Comparison of ENCODE assay signal across 8 cellular contexts in the genomic region with DNA sequence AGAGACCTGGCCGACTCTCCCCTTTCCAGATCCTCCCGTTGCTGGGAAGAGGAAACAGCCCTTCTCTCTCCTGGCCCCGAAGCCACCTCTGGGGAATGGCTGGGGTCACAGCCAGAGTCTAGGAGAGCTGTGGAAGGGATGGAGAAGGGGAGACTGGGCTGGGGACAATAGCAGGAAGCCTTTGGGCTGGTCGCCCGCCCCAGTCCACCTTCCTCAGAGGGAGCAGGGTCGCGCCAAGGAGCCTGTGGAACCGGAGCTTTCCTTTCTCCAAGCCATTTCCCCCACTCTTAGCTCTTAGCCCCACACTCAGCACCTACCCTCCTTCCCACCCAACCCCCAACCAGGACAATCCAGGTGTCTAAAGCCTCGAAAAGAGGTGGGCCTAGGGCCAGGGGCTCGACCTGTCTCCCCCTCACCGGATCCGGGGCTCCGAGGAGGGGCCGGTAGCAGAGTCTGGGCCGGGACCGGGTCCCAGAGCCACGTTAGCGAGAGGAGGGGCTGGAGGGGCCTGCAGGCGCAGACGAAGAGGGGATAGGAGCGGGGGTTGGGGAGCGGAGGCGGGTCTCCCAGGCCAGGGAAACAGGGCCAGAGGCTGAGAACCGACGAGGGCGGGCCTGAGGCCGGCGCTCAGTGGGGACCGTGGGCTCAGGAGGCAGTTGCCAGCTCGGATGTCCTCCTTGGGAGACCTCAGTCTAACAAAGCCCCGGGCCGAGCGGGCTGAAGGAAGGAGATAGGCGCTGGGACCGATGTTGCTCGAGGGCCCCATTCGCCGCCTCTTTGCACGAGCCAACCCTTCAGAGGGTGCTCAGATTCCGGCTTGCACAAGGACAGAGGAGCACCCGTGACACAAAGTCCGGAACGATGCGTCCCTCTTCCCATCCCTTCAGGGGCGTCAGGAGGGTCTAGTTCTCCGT. TPM values are rescaled to one million over a fixed set of nuclear protein-coding genes. Genes with fewer than 3 reads are reported as not detected.
DNase-seq lines count a peak whose midpoint lies in the region; ATAC-seq and TF ChIP-seq lines count a peak whose summit lies in the region.

No MANE protein-coding gene starts in this region.

- peak overlapping the region; percentile 90 for H3K4me3 Mint-ChIP-seq in activated CD4-positive, alpha-beta T cell treated with anti-CD3 and anti-CD28 coated beads, Interleukin-2, amount 10 ng/mL, durations not matched to agents 24 days and 14 days
- peak overlapping the region; percentile 90 for H3K4me3 Mint-ChIP-seq in activated T-helper 17 cell treated with anti-CD3 and anti-CD28 coated beads, Interleukin-2, amount 50 U/mL, for 72 hours

- peaks cover 13 to 58% (median 39%) of the 10 kb centered on the region in 12 donors for H3K4me1 ChIP-seq in heart left ventricle

- WGBS in heart left ventricle, 4 donors, result 3 to 7% (median 5%) methylated on average over 39 to 46 of the region's 46 CpGs

- intact Hi-C loops in activated CD4-positive, alpha-beta T cell treated with anti-CD3 and anti-CD28 coated beads, Interleukin-2, amount 10 ng/mL, durations not matched to agents 24 days and 14 days (cut with micrococcal nuclease), result loop anchor here (1.0 to 2.0 kb wide), 2 partner anchors 11 to 15 kb away; partner anchors contain the start of gene TNFAIP8L2
- intact Hi-C loops in heart left ventricle (cut with DNase I) (loop anchor here in 2 of 10 donors (2.0 to 10.0 kb wide), 3 partner anchors 19 to 138 kb away; partner anchors contain the start of genes LYSMD1 (in 1 of the 2), MINDY1 (in 1 of the 2) and PRUNE1 (in 1 of the 2)), posterior vena cava (cut with DNase I) (no loop called here)

- no peaks in the 10 kb centered on the region for H3K9me3 ChIP-seq in heart left ventricle

- TF ChIP-seq POLR2A in heart left ventricle (IDR thresholded peaks at IDR 0.05), result no peak

- peak; percentile 78 for DNase-seq in activated CD4-positive, alpha-beta T cell treated with anti-CD3 and anti-CD28 coated beads, Interleukin-2, amount 10 ng/mL, durations not matched to agents 24 days and 14 days
- DNase-seq in activated CD4-positive, alpha-beta T cell treated with anti-CD3 and anti-CD28 coated beads for 4 hours, result no peak
- DNase-seq in heart left ventricle (peak; percentile 55 to 75 (median 72)), posterior vena cava (ENCODE audit: low spot score) (peak; percentile 87), AG08395 (ENCODE audit: low spot score) (no peak), OCI-M2 (lab: John Stamatoyannopoulos, UW; ENCODE audit: unreplicated experiment) (no peak)

- H3K4me3 ChIP-seq in heart left ventricle, result peak overlapping the region; percentile 66 to 97 (median 84)

- peaks cover 0 to 5% (median 0%) of the 10 kb centered on the region in 9 donors for H3K27me3 ChIP-seq in heart left ventricle

- peaks cover 0 to 17% (median 3%) of the 10 kb centered on the region in 9 donors for H3K36me3 ChIP-seq in heart left ventricle

- peaks cover 14% of the 10 kb centered on the region for H3K4me1 Mint-ChIP-seq in activated CD4-positive, alpha-beta T cell treated with anti-CD3 and anti-CD28 coated beads, Interleukin-2, amount 10 ng/mL, durations not matched to agents 24 days and 14 days
- H3K4me1 Mint-ChIP-seq in activated T-helper 17 cell treated with anti-CD3 and anti-CD28 coated beads, Interleukin-2, amount 50 U/mL, for 72 hours, result peaks cover 11% of the 10 kb centered on the region

- H3K27ac ChIP-seq in heart left ventricle, result peak overlapping the region; percentile 79 to 92 (median 87)

- no peaks in the 10 kb centered on the region for H3K9me3 Mint-ChIP-seq in activated CD4-positive, alpha-beta T cell treated with anti-CD3 and anti-CD28 coated beads, Interleukin-2, amount 10 ng/mL, durations not matched to agents 24 days and 14 days
- no peaks in the 10 kb centered on the region for H3K9me3 Mint-ChIP-seq in activated T-helper 17 cell treated with anti-CD3 and anti-CD28 coated beads, Interleukin-2, amount 50 U/mL, for 72 hours

- peaks cover 18% of the 10 kb centered on the region for H3K27me3 Mint-ChIP-seq in activated CD4-positive, alpha-beta T cell treated with anti-CD3 and anti-CD28 coated beads, Interleukin-2, amount 10 ng/mL, durations not matched to agents 24 days and 14 days
- no peaks in the 10 kb centered on the region for H3K27me3 Mint-ChIP-seq in activated T-helper 17 cell treated with anti-CD3 and anti-CD28 coated beads, Interleukin-2, amount 50 U/mL, for 72 hours

- H3K36me3 Mint-ChIP-seq in activated CD4-positive, alpha-beta T cell treated with anti-CD3 and anti-CD28 coated beads, Interleukin-2, amount 10 ng/mL, durations not matched to agents 24 days and 14 days (ENCODE audit: low read depth), result no peaks in the 10 kb centered on the region
- no peaks in the 10 kb centered on the region for H3K36me3 Mint-ChIP-seq in activated T-helper 17 cell treated with anti-CD3 and anti-CD28 coated beads, Interleukin-2, amount 50 U/mL, for 72 hours (ENCODE audit: low read depth)

- no peak for TF ChIP-seq CTCF in heart left ventricle (IDR thresholded peaks at IDR 0.05)

- H3K27ac Mint-ChIP-seq in activated CD4-positive, alpha-beta T cell treated with anti-CD3 and anti-CD28 coated beads, Interleukin-2, amount 10 ng/mL, durations not matched to agents 24 days and 14 days, result no peak overlapping the region
- H3K27ac Mint-ChIP-seq in activated T-helper 17 cell treated with anti-CD3 and anti-CD28 coated beads, Interleukin-2, amount 50 U/mL, for 72 hours, result no peak overlapping the region

- ATAC-seq in activated T-helper 17 cell treated with anti-CD3 and anti-CD28 coated beads, Interleukin-2, amount 50 U/mL, for 72 hours (replicated peaks), result no peak
- peak; percentile 2 to 48 (median 8) for ATAC-seq in heart left ventricle
- ATAC-seq in GM18861 (IDR thresholded peaks at IDR 0.05; ENCODE audit: unreplicated experiment), result no peak

RNA-seq across cellular contexts. Expression of gene SEMA6C, which starts 1.0 kb away (rescaled TPM):
- total RNA-seq in activated CD4-positive, alpha-beta T cell treated with anti-CD3 and anti-CD28 coated beads, Interleukin-2, amount 10 ng/mL, durations not matched to agents 24 days and 14 days, result 2.3 and 2.5 TPM in 2 replicates
- 1 to 10 TPM; 5.4 to 6.3 TPM for total RNA-seq in activated T-helper 17 cell treated with anti-CD3 and anti-CD28 coated beads, Interleukin-2, amount 50 U/mL, for 72 hours
- total RNA-seq in heart left ventricle, result 10 to 100 TPM; 36.4 to 97.1 (median 50.8) TPM
- polyA plus RNA-seq in heart left ventricle, result 10 to 100 TPM; 16.4 to 85.0 TPM
- 10 to 100 TPM in 1 of 2 donors, 1 to 10 TPM in 1; 6.9 to 10.1 TPM for total RNA-seq in posterior vena cava

RNA-seq across cellular contexts. Expression of gene TNFAIP8L2, which starts 11.0 kb away (rescaled TPM):
- 29.4 and 32.5 TPM in 2 replicates for total RNA-seq in activated CD4-positive, alpha-beta T cell treated with anti-CD3 and anti-CD28 coated beads, Interleukin-2, amount 10 ng/mL, durations not matched to agents 24 days and 14 days
- 10 to 100 TPM; 12.0 to 22.9 TPM for total RNA-seq in activated T-helper 17 cell treated with anti-CD3 and anti-CD28 coated beads, Interleukin-2, amount 50 U/mL, for 72 hours
- total RNA-seq in heart left ventricle (1 to 10 TPM in 6 of 9 donors, under 1 TPM in 3; 0.49 to 7.9 (median 1.3) TPM), posterior vena cava (1 to 10 TPM; 3.0 to 4.2 TPM)
- 1 to 10 TPM; 1.6 to 2.0 TPM for polyA plus RNA-seq in heart left ventricle

RNA-seq across cellular contexts. Expression of gene LYSMD1, which starts 20.3 kb away (rescaled TPM):
- total RNA-seq in activated CD4-positive, alpha-beta T cell treated with anti-CD3 and anti-CD28 coated beads, Interleukin-2, amount 10 ng/mL, durations not matched to agents 24 days and 14 days, result 4.7 and 5.2 TPM in 2 replicates
- 10 to 100 TPM in 1 of 2 donors, 1 to 10 TPM in 1; 7.9 to 15.7 TPM for total RNA-seq in activated T-helper 17 cell treated with anti-CD3 and anti-CD28 coated beads, Interleukin-2, amount 50 U/mL, for 72 hours
- total RNA-seq in heart left ventricle (10 to 100 TPM; 10.1 to 26.8 (median 13.0) TPM), posterior vena cava (1 to 10 TPM; 6.6 to 7.0 TPM)
- polyA plus RNA-seq in heart left ventricle, result 10 to 100 TPM in 1 of 2 donors, 1 to 10 TPM in 1; 6.8 to 14.7 TPM

RNA-seq across cellular contexts. Expression of gene SCNM1, which starts 20.5 kb away (rescaled TPM):
- total RNA-seq in activated CD4-positive, alpha-beta T cell treated with anti-CD3 and anti-CD28 coated beads, Interleukin-2, amount 10 ng/mL, durations not matched to agents 24 days and 14 days, result 96.7 and 100 TPM in 2 replicates
- 10 to 100 TPM; 55.3 to 69.4 TPM for total RNA-seq in activated T-helper 17 cell treated with anti-CD3 and anti-CD28 coated beads, Interleukin-2, amount 50 U/mL, for 72 hours
- 10 to 100 TPM; 11.5 to 28.4 (median 17.5) TPM for total RNA-seq in heart left ventricle
- polyA plus RNA-seq in heart left ventricle, result 10 to 100 TPM; 33.0 to 44.4 TPM
- 10 to 100 TPM; 26.5 to 27.0 TPM for total RNA-seq in posterior vena cava

RNA-seq across cellular contexts. Expression of gene TMOD4, which starts 30.4 kb away (rescaled TPM):
- total RNA-seq in activated CD4-positive, alpha-beta T cell treated with anti-CD3 and anti-CD28 coated beads, Interleukin-2, amount 10 ng/mL, durations not matched to agents 24 days and 14 days, result 1.3 and 1.8 TPM in 2 replicates
- total RNA-seq in activated T-helper 17 cell treated with anti-CD3 and anti-CD28 coated beads, Interleukin-2, amount 50 U/mL, for 72 hours, result 1 to 10 TPM in 1 of 2 donors, under 1 TPM in 1; 0.82 to 1.5 TPM
- total RNA-seq in heart left ventricle, result under 1 TPM in 3 of 9 donors, not detected in 6; 0.37 to 0.61 (median 0.50) TPM
- not detected for polyA plus RNA-seq in heart left ventricle
- under 1 TPM in 1 of 2 donors, not detected in 1; 0.88 TPM for total RNA-seq in posterior vena cava

Comparison
In these comparisons a context has a peak if more than half of its experiments do, and no peak if none do; other contexts are left out.
1. DNase-seq: peak in activated CD4-positive, alpha-beta T cell treated with anti-CD3 and anti-CD28 coated beads, Interleukin-2, amount 10 ng/mL, durations not matched to agents 24 days and 14 days (single experiment), heart left ventricle (5 of 5) and posterior vena cava (single experiment); none in activated CD4-positive, alpha-beta T cell treated with anti-CD3 and anti-CD28 coated beads for 4 hours (0 of 2), AG08395 (single experiment) and OCI-M2 (single experiment).
2. ATAC-seq: peak in heart left ventricle (4 of 4); none in activated T-helper 17 cell treated with anti-CD3 and anti-CD28 coated beads, Interleukin-2, amount 50 U/mL, for 72 hours (single experiment) and GM18861 (single experiment).